In the genomic region with DNA sequence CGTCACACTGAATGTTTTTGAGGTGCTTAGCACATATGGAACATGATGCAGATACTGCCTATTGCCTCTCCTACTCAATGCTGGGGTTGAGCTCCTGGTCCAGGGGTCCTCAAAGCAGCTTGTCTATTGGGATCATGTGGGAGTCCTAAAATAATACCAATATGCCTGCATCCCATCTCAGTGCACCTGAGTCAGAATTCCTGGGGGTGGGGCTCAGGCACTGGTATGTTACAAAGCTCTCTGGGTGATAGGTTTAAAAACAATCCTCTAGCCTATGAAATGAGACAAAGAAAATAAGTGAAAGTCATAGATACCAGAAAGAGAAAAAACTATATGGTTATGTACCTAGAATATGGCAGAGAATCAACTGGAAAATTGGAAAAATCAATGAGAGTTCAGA, we compare ENCODE assay signal across 26 cellular contexts.
"Had no signal": no experiment of that assay in that cellular context is flagged by ENCODE, and none has a peak within 500 bp of the region (broad histone marks: within the 10 kb centered on the region; RNA-seq: fewer than 3 reads in every experiment).

No MANE protein-coding gene starts in this region.

- H3K9me3 Mint-ChIP-seq: dendritic cell treated with granulocyte-macrophage colony-stimulating factor and Interleukin-4, amounts not matched to agents 40 ng/mL and 50 ng/mL, for 4 days; effector memory CD8-positive, alpha-beta T cell; endodermal cell; immature natural killer cell; mesothelial cell of epicardium had no signal

- ATAC-seq: effector memory CD8-positive, alpha-beta T cell; esophagus mucosa; gastrocnemius medialis; heart right ventricle; left cardiac atrium; left lung; left ventricle myocardium superior; lower lobe of right lung; mucosa of descending colon; naive thymus-derived CD8-positive, alpha-beta T cell had no signal

- H3K36me3 ChIP-seq: esophagus squamous epithelium, gastrocnemius medialis, heart right ventricle, left lung, lower lobe of right lung had no signal

- H3K27me3 ChIP-seq: gastrocnemius medialis had no signal

- H3K4me3 ChIP-seq: esophagus squamous epithelium, gastrocnemius medialis, heart right ventricle, left lung, lower lobe of right lung, mucosa of descending colon had no signal

- DNase-seq: cortex of kidney; effector CD8-positive, alpha-beta T cell; effector memory CD8-positive, alpha-beta T cell; endodermal cell; erythroblast; esophagus squamous epithelium; foreskin fibroblast; foreskin melanocyte; gastrocnemius medialis; glutamatergic neuron; head of caudate nucleus; heart right ventricle; hippocampal formation; immature natural killer cell; left cardiac atrium; left lung; left ventricle myocardium superior; lower lobe of right lung; mesenchymal stem cell; mucosa of descending colon; naive B cell; naive thymus-derived CD8-positive, alpha-beta T cell had no signal

- H3K4me3 Mint-ChIP-seq: dendritic cell treated with granulocyte-macrophage colony-stimulating factor and Interleukin-4, amounts not matched to agents 40 ng/mL and 50 ng/mL, for 4 days; effector memory CD8-positive, alpha-beta T cell; endodermal cell; immature natural killer cell; mesothelial cell of epicardium; naive B cell; naive thymus-derived CD8-positive, alpha-beta T cell had no signal

- H3K27ac ChIP-seq: epithelial cell of prostate, esophagus squamous epithelium, gastrocnemius medialis, heart right ventricle, left lung, lower lobe of right lung had no signal

- H3K4me1 ChIP-seq: esophagus squamous epithelium, gastrocnemius medialis, heart right ventricle, left lung, lower lobe of right lung had no signal

- H3K36me3 Mint-ChIP-seq: immature natural killer cell; mesothelial cell of epicardium; naive B cell; naive thymus-derived CD8-positive, alpha-beta T cell had no signal

- H3K27ac Mint-ChIP-seq: dendritic cell treated with granulocyte-macrophage colony-stimulating factor and Interleukin-4, amounts not matched to agents 40 ng/mL and 50 ng/mL, for 4 days; effector memory CD8-positive, alpha-beta T cell; endodermal cell; immature natural killer cell; mesothelial cell of epicardium; naive B cell; naive thymus-derived CD8-positive, alpha-beta T cell had no signal

- H3K4me1 Mint-ChIP-seq: immature natural killer cell; mesothelial cell of epicardium; naive B cell; naive thymus-derived CD8-positive, alpha-beta T cell had no signal
